ENCODE assay signal across 1 cellular context in the genomic region with DNA sequence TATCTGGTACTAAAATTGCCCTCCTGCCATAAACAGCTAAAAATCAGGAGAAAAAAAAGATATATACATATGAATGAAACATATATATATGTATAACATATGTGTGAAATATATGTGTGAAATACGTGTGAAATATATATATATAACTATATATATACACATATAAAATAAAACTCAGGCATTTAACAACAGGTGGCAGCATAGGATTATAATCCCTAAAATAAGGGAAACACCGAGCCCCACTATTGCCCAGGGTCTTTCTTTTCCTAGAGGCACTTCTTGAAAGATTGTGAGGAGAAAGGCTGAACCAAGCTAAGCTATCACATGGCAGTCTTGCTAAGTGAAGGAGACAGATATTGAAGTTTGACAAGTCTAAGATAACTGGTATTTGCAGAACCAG.
TF ChIP-seq lines count a peak whose summit lies in the region.

No MANE protein-coding gene starts in this region.

TF ChIP-seq in K562, 482 proteins besides CTCF, POLR2A, EP300 and RAD21 (continued from another document):
- TF ChIP-seq ZNF23 (CRISPR knock-in tag; IDR thresholded peaks at IDR 0.05), result no peak
- no peak for TF ChIP-seq GTF2A2 (tag; IDR thresholded peaks at IDR 0.05)
TF ChIP-seq in K562: peak in this region for 0.
